ENCODE assay signal across 8 cellular contexts in genomic region chr3:14261229-14261628, GRCh38.
DNase-seq lines count a peak whose midpoint lies in the region; ATAC-seq and TF ChIP-seq lines count a peak whose summit lies in the region.

No MANE protein-coding gene starts in this region.

- no peak for ATAC-seq in HG03439 (IDR thresholded peaks at IDR 0.05; ENCODE audit: unreplicated experiment)

- CTCF ChIA-PET in RWPE1 (lab: Yijun Ruan, JAX) = interaction anchor here (0.6 to 1.2 kb wide), 9 partner anchors 9 to 428 kb away, joined by 3 to 7 read pairs (median 3); partner anchors contain the start of gene SLC6A6

- H3K4me1 Mint-ChIP-seq in activated T-helper 1 cell treated with anti-CD3 and anti-CD28 coated beads, Interleukin-12 subunit alpha, Interleukin-12 subunit beta, Interleukin-2, Interleukin-4 antibody, amounts not matched to agents 30 ng/mL and 10 ng/mL and 1 ng/mL, durations not matched to agents 14 hours and 24 hours and 36 hours (ENCODE audit: low read depth) = no peaks in the 10 kb centered on the region

- no peak overlapping the region for H3K4me3 Mint-ChIP-seq in activated T-helper 1 cell treated with anti-CD3 and anti-CD28 coated beads, Interleukin-12 subunit alpha, Interleukin-12 subunit beta, Interleukin-2, Interleukin-4 antibody, amounts not matched to agents 30 ng/mL and 10 ng/mL and 1 ng/mL, durations not matched to agents 14 hours and 24 hours and 36 hours

- H2BK15ac ChIP-seq in neuronal stem cell (ENCODE audit: low read length) = no peak overlapping the region

- H3K27ac ChIP-seq in RWPE1 = no peak overlapping the region
- no peak overlapping the region for H3K27ac ChIP-seq in neuronal stem cell (replicated peaks; ENCODE audit: low read length)

- peaks cover 11% of the 10 kb centered on the region for H3K27me3 Mint-ChIP-seq in activated T-helper 1 cell treated with anti-CD3 and anti-CD28 coated beads, Interleukin-12 subunit alpha, Interleukin-12 subunit beta, Interleukin-2, Interleukin-4 antibody, amounts not matched to agents 30 ng/mL and 10 ng/mL and 1 ng/mL, durations not matched to agents 14 hours and 24 hours and 36 hours (ENCODE audit: insufficient read depth)

- H3K4me1 ChIP-seq in neuronal stem cell (ENCODE audit: control insufficient read depth in 2 of 2, insufficient read depth in 1 of 2, low read depth in 1 of 2, low read length in 2 of 2) = peaks cover 5 to 9% of the 10 kb centered on the region in 2 donors

- peaks cover 0 to 10% (median 0%) of the 10 kb centered on the region in 3 experiments for H3K27me3 ChIP-seq in neuronal stem cell (ENCODE audit: control insufficient read depth in 3 of 3, insufficient read depth in 3 of 3, low read depth in 1 of 3, low read length in 3 of 3)

- POLR2A ChIA-PET in RWPE1 (lab: Yijun Ruan, JAX; ENCODE audit: low non-redundant PET) = no interaction called here

- intact Hi-C loops in activated T-helper 1 cell treated with anti-CD3 and anti-CD28 coated beads, Interleukin-12 subunit alpha, Interleukin-12 subunit beta, Interleukin-2, Interleukin-4 antibody, amounts not matched to agents 30 ng/mL and 10 ng/mL and 1 ng/mL, durations not matched to agents 14 hours and 24 hours and 36 hours (cut with micrococcal nuclease) = loop anchor here (1.0 to 2.0 kb wide), 4 partner anchors 141 to 660 kb away; partner anchors contain the start of gene SLC6A6

- no peaks in the 10 kb centered on the region for H3K9me3 ChIP-seq in neuronal stem cell (replicated peaks in 1 of 2; ENCODE audit: control insufficient read depth in 2 of 2, insufficient read depth in 1 of 2, low read depth in 1 of 2, low read length in 2 of 2)

- H4K8ac ChIP-seq in neuronal stem cell (ENCODE audit: low read depth, low read length) = no peak overlapping the region

- no peak overlapping the region for H2BK120ac ChIP-seq in neuronal stem cell (ENCODE audit: low read depth, low read length)

- H3K9me3 Mint-ChIP-seq in activated T-helper 1 cell treated with anti-CD3 and anti-CD28 coated beads, Interleukin-12 subunit alpha, Interleukin-12 subunit beta, Interleukin-2, Interleukin-4 antibody, amounts not matched to agents 30 ng/mL and 10 ng/mL and 1 ng/mL, durations not matched to agents 14 hours and 24 hours and 36 hours = no peaks in the 10 kb centered on the region

- no peak overlapping the region for H2BK12ac ChIP-seq in neuronal stem cell (ENCODE audit: low read length)

- no peak overlapping the region for H4K91ac ChIP-seq in neuronal stem cell (ENCODE audit: low read depth, low read length, poor library complexity)

- no peak overlapping the region for H3K27ac Mint-ChIP-seq in activated T-helper 1 cell treated with anti-CD3 and anti-CD28 coated beads, Interleukin-12 subunit alpha, Interleukin-12 subunit beta, Interleukin-2, Interleukin-4 antibody, amounts not matched to agents 30 ng/mL and 10 ng/mL and 1 ng/mL, durations not matched to agents 14 hours and 24 hours and 36 hours

- no peak overlapping the region for H3K14ac ChIP-seq in neuronal stem cell (ENCODE audit: low read length)

- no peak overlapping the region for H2AK5ac ChIP-seq in neuronal stem cell (ENCODE audit: low read depth, low read length)

- H3K18ac ChIP-seq in neuronal stem cell (ENCODE audit: low read length) = no peak overlapping the region

- H3K4me3 ChIP-seq in fibroblast of pulmonary artery (replicated peaks; ENCODE audit: low read depth, low read length) (no peak overlapping the region), neuronal stem cell (ENCODE audit: low read length in 2 of 2) (no peak overlapping the region)

- no peak overlapping the region for H2BK5ac ChIP-seq in neuronal stem cell (ENCODE audit: low read length)

- no peak overlapping the region for H2AFZ ChIP-seq in neuronal stem cell (ENCODE audit: low read length)

- no CpG with 5 or more reads among the region's 8 CpGs for WGBS in neuronal stem cell (ENCODE audit: extremely low coverage in 2 of 2, insufficient read length in 2 of 2, insufficient replicate concordance in 1 of 2), 2 donors

- H3K9ac ChIP-seq in neuronal stem cell (ENCODE audit: low read depth, low read length, poor library complexity) = no peak overlapping the region

- H3K36me3 ChIP-seq in neuronal stem cell (replicated peaks in 1 of 2; ENCODE audit: control insufficient read depth in 2 of 2, insufficient read depth in 2 of 2, low read length in 2 of 2) = no peaks in the 10 kb centered on the region

- no peak overlapping the region for H3K23ac ChIP-seq in neuronal stem cell (ENCODE audit: low read depth, low read length, poor library complexity)

- H3K36me3 Mint-ChIP-seq in activated T-helper 1 cell treated with anti-CD3 and anti-CD28 coated beads, Interleukin-12 subunit alpha, Interleukin-12 subunit beta, Interleukin-2, Interleukin-4 antibody, amounts not matched to agents 30 ng/mL and 10 ng/mL and 1 ng/mL, durations not matched to agents 14 hours and 24 hours and 36 hours (ENCODE audit: low read depth) = no peaks in the 10 kb centered on the region

- TF ChIP-seq CTCF in RWPE1 (conservative IDR thresholded peaks at IDR 0.05; ENCODE audit: low read depth) (peak; percentile 95), fibroblast of pulmonary artery (IDR thresholded peaks at IDR 0.05; ENCODE audit: low read length, missing control alignments) (peak; percentile 99)

- DNase-seq in DMS53 (lab: John Stamatoyannopoulos, UW) (peak; percentile 66), HS-5 (ENCODE audit: low read depth) (peak; percentile 31), RWPE1 (ENCODE audit: low spot score) (peak; percentile 74), fibroblast of pulmonary artery (ENCODE audit: low read depth) (peak; percentile 86), neuronal stem cell (ENCODE audit: low spot score) (peak; percentile 80), stromal cell of bone marrow (ENCODE audit: low read depth) (peak; percentile 46)
- DNase-seq in activated T-helper 1 cell treated with anti-CD3 and anti-CD28 coated beads, Interleukin-12 subunit alpha, Interleukin-12 subunit beta, Interleukin-2, Interleukin-4 antibody, amounts not matched to agents 30 ng/mL and 10 ng/mL and 1 ng/mL, durations not matched to agents 14 hours and 24 hours and 36 hours (ENCODE audit: low spot score) = peak; percentile 56

- H3K4ac ChIP-seq in neuronal stem cell (ENCODE audit: low read length) = no peak overlapping the region

- no peaks in the 10 kb centered on the region for H3K79me1 ChIP-seq in neuronal stem cell (ENCODE audit: low read depth, low read length)

- no peak overlapping the region for H3K4me2 ChIP-seq in neuronal stem cell (ENCODE audit: insufficient read depth, low read length, poor library complexity, severe bottlenecking)

Comparison
In these comparisons a context has a peak if more than half of its experiments do, and no peak if none do; other contexts are left out.
1. DNase-seq: peak in every context shown above with its lines; median percentile 86 in fibroblast of pulmonary artery; 80 in neuronal stem cell; 74 in RWPE1; 66 in DMS53; 56 in activated T-helper 1 cell treated with anti-CD3 and anti-CD28 coated beads, Interleukin-12 subunit alpha, Interleukin-12 subunit beta, Interleukin-2, Interleukin-4 antibody, amounts not matched to agents 30 ng/mL and 10 ng/mL and 1 ng/mL, durations not matched to agents 14 hours and 24 hours and 36 hours; 46 in stromal cell of bone marrow; 31 in HS-5.